ENCODE assay signal across 8 cellular contexts in the genomic region with DNA sequence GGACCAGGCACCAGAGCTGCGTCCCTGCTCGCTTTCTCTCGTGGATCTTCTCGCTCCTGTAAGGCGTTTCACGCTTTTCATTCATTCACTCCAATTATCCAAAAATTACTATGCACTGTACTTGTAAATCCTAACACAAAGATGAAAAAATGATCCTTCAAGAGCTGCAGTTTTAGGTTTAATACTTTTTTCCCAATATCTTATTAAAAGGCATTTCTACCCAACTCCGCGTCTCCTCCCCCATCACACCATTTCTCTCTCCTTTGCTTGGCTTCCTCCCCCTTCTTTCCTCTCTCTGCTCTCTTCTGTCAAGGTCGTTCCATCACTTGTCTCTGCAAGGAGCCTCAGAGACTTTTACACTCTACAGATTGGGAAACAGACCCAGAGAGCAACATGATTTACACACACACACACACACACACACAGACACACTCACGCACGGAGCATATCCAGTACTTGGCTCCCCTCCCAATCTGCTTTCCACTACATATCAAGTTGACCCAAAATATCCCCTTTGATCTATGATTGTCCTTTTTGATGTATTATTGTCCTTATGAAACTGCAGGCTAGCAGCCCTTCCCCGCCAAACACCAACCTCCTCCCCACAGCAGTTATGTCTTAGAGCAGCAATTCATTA. TPM values are rescaled to one million over a fixed set of nuclear protein-coding genes. Genes with fewer than 3 reads are reported as not detected.
DNase-seq lines count a peak whose midpoint lies in the region; ATAC-seq, FAIRE-seq and TF ChIP-seq lines count a peak whose summit lies in the region.

No MANE protein-coding gene starts in this region.

- DNase-seq in GM12891 (ENCODE audit: insufficient read length, low spot score), result no peak
- peak in 1 of 2 experiments; percentile 55 for DNase-seq in SJSA1 (ENCODE audit: low read depth in 1 of 2, low spot score in 2 of 2)
- peak; percentile 56 for DNase-seq in fibroblast of peridontal ligament (ENCODE audit: extremely low read depth)
- DNase-seq in progenitor cell of endocrine pancreas (ENCODE audit: low spot score, unreplicated experiment), result no peak
- no peak for DNase-seq in dedifferentiated amniotic fluid mesenchymal stem cell (ENCODE audit: extremely low spot score)

- peaks cover 30% of the 10 kb centered on the region for H3K4me1 ChIP-seq in SJSA1 (replicated peaks)

- H3K4me3 Mint-ChIP-seq in progenitor cell of endocrine pancreas (ENCODE audit: low read depth), result peak overlapping the region; percentile 67

- peak overlapping the region; percentile 28; the same call in 1 of the 2 replicates for H3K27ac ChIP-seq in SJSA1

- peaks cover 34% of the 10 kb centered on the region for H3K4me1 Mint-ChIP-seq in progenitor cell of endocrine pancreas (ENCODE audit: low read depth)

- no peaks in the 10 kb centered on the region for H3K9me3 Mint-ChIP-seq in progenitor cell of endocrine pancreas (ENCODE audit: low read depth)

- H3K36me3 Mint-ChIP-seq in progenitor cell of endocrine pancreas (ENCODE audit: insufficient read depth), result no peaks in the 10 kb centered on the region

- H3K9me3 ChIP-seq in SJSA1 (replicated peaks), result no peaks in the 10 kb centered on the region

- no peaks in the 10 kb centered on the region for H3K36me3 ChIP-seq in SJSA1

- ATAC-seq in GM18511 (IDR thresholded peaks at IDR 0.05; ENCODE audit: unreplicated experiment), result no peak
- ATAC-seq in GM21367 (IDR thresholded peaks at IDR 0.05; ENCODE audit: unreplicated experiment), result no peak
- no peak for ATAC-seq in HG03095 (IDR thresholded peaks at IDR 0.05; ENCODE audit: unreplicated experiment)

- H3K4me3 ChIP-seq in SJSA1, result peak overlapping the region; percentile 42

- H3K27ac Mint-ChIP-seq in progenitor cell of endocrine pancreas, result peak overlapping the region; percentile 10

- H3K27me3 ChIP-seq in SJSA1 (replicated peaks), result no peaks in the 10 kb centered on the region

- peak; percentile 40 for FAIRE-seq in GM12891 (lab: Jason Lieb, UNC)

- H3K27me3 Mint-ChIP-seq in progenitor cell of endocrine pancreas, result peaks cover 18% of the 10 kb centered on the region

- TF ChIP-seq CTCF in progenitor cell of endocrine pancreas (IDR thresholded peaks at IDR 0.05; ENCODE audit: unreplicated experiment), result no peak

- no peak for TF ChIP-seq POLR2A in GM12891 (IDR thresholded peaks at IDR 0.05; ENCODE audit: low read depth, low read length)

TF ChIP-seq in GM12891, 5 proteins besides CTCF, POLR2A, EP300 and RAD21:
- TF ChIP-seq POLR2AphosphoS5 (IDR thresholded peaks at IDR 0.05; ENCODE audit: low read depth, low read length), result no peak
- TF ChIP-seq POU2F2 (IDR thresholded peaks at IDR 0.05; ENCODE audit: low read depth, low read length), result no peak
- TF ChIP-seq TAF1 (IDR thresholded peaks at IDR 0.05; ENCODE audit: low read depth, low read length), result no peak
- TF ChIP-seq PAX5 (IDR thresholded peaks at IDR 0.05; ENCODE audit: insufficient read depth, low read length, severe bottlenecking), result no peak
- TF ChIP-seq SPI1 (IDR thresholded peaks at IDR 0.05; ENCODE audit: low read depth, low read length), result no peak

RNA-seq across cellular contexts. Expression of a gene that starts 0.5 kb away (rescaled TPM):
- 0.47 TPM for polyA plus RNA-seq in GM12891 (2012; ENCODE audit: low read depth, missing spikeins)
- total RNA-seq in SJSA1 (2014; rRNA removed; shearing (Covaris generic)), result 1.5 and 2.4 TPM in 2 replicates
- total RNA-seq in progenitor cell of endocrine pancreas, result 37.8 and 38.0 TPM in 2 replicates

Comparison
In these comparisons a context has a peak if more than half of its experiments do, and no peak if none do; other contexts are left out.
1. RNA of a gene that starts 0.5 kb away (total RNA-seq): 37.8 to 38.0 TPM in progenitor cell of endocrine pancreas; 1.5 to 2.4 TPM in SJSA1; every median in the first group is over 10 times any median in the second.